In the genomic region with DNA sequence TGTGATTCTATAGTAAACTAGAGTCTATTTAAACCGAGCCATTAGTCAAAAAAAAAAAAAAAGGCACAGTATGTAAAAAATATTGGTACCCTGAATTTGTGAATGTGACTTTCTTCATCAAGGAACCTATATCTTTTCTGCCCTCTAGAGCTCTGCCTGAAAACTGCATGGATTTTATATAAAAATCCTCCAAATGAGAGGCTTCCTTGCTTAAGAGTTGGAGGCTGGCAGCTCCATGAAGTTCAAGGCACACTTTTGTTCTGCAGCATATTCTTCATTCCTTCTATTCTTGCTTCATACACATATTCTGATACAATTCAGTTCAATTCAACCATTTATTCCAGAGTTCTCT, we compare ENCODE assay signal across 12 cellular contexts. TPM values are rescaled to one million over a fixed set of nuclear protein-coding genes. Genes with fewer than 3 reads are reported as not detected.
DNase-seq lines count a peak whose midpoint lies in the region; ATAC-seq and TF ChIP-seq lines count a peak whose summit lies in the region.
"Had no signal": no experiment of that assay in that cellular context is flagged by ENCODE, and none has a peak within 500 bp of the region (broad histone marks: within the 10 kb centered on the region; RNA-seq: fewer than 3 reads in every experiment).

No MANE protein-coding gene starts in this region.

- TF ChIP-seq CTCF in RWPE2 (IDR thresholded peaks at IDR 0.05; ENCODE audit: poor library complexity, severe bottlenecking) (peak; percentile 6), left lung (IDR thresholded peaks at IDR 0.05) (no peak)

- no peaks in the 10 kb centered on the region for H3K36me3 ChIP-seq in RWPE2 (ENCODE audit: low read depth)
- no peaks in the 10 kb centered on the region for H3K36me3 ChIP-seq in left lung
- H3K36me3 ChIP-seq: left ventricle myocardium inferior, neutrophil had no signal

- no peak overlapping the region for H3K4me3 ChIP-seq in RWPE2 (ENCODE audit: severe bottlenecking)
- no peak overlapping the region for H3K4me3 ChIP-seq in left lung
- H3K4me3 ChIP-seq: left ventricle myocardium inferior, testis had no signal

- H3K9me3 ChIP-seq in RWPE2 (ENCODE audit: severe bottlenecking) (no peaks in the 10 kb centered on the region), left lung (no peaks in the 10 kb centered on the region)
- H3K9me3 ChIP-seq: neutrophil, testis had no signal

- H3K4me1 ChIP-seq in RWPE2 (ENCODE audit: insufficient read depth, poor library complexity, severe bottlenecking), result no peaks in the 10 kb centered on the region
- H3K4me1 ChIP-seq in left lung, result no peaks in the 10 kb centered on the region
- H3K4me1 ChIP-seq: left ventricle myocardium inferior, testis had no signal

- H3K27ac ChIP-seq in RWPE2 (ENCODE audit: poor library complexity, severe bottlenecking), result no peak overlapping the region
- H3K27ac ChIP-seq in left lung, result no peak overlapping the region
- H3K27ac ChIP-seq: left ventricle myocardium inferior, neutrophil, testis had no signal

- H3K27me3 ChIP-seq in RWPE2 (ENCODE audit: insufficient read depth, poor library complexity, severe bottlenecking) (peaks cover 30% of the 10 kb centered on the region), left lung (peaks cover 0 to 13% of the 10 kb centered on the region in 2 donors)
- H3K27me3 ChIP-seq: testis had no signal

- intact Hi-C loops in left lung (cut with DNase I), result no loop called here

- peak in 2 of 3 experiments; percentile 33 to 64 for DNase-seq in NCI-H1417 (lab: John Stamatoyannopoulos, UW)
- DNase-seq in NCI-H1417 treated with DMSO at 0.1 percent for 48 hours (lab: John Stamatoyannopoulos, UW), result no peak
- peak; percentile 26 for DNase-seq in KBM-7
- DNase-seq in RWPE2 (ENCODE audit: low spot score), result no peak
- DNase-seq in left lung, result no peak
- no peak for DNase-seq in activated T-cell treated with anti-CD3 and anti-CD28 coated beads, Interleukin-2, amount 50 U/mL, for 1 hour
- DNase-seq in activated CD4-positive, alpha-beta T cell treated with anti-CD3 and anti-CD28 coated beads, Interleukin-2, amount 50 U/mL, for 48 hours, result no peak
- DNase-seq: left ventricle myocardium inferior had no signal

- ATAC-seq in RWPE2 (ENCODE audit: low read depth), result no peak
- peak; percentile 57 for ATAC-seq in left lung
- ATAC-seq in HG03521 (IDR thresholded peaks at IDR 0.05; ENCODE audit: unreplicated experiment), result no peak

- in situ Hi-C loops in KBM-7 (cut with MboI; ENCODE audit: low pct_unique_long_range_greater_than_20kb, low sequenced_read_pairs), result no loop called here

RNA-seq across cellular contexts. Expression of a gene that starts 23.1 kb away (rescaled TPM):
- 1 to 10 TPM in 1 of 2 donors, under 1 TPM in 1; 0.73 to 1.6 TPM for total RNA-seq in left lung
- total RNA-seq: left ventricle myocardium inferior; T-helper 2 cell treated with Interferon-gamma antibody and Interleukin-4, amounts not matched to agents 100 ng/mL and 5 ng/mL, for 36 hours had no signal

RNA-seq across cellular contexts. Expression of a gene that starts 56.2 kb away (rescaled TPM):
- total RNA-seq in left lung, result 1 to 10 TPM in 1 of 2 donors, under 1 TPM in 1; 0.35 to 1.4 TPM
- total RNA-seq: left ventricle myocardium inferior; T-helper 2 cell treated with Interferon-gamma antibody and Interleukin-4, amounts not matched to agents 100 ng/mL and 5 ng/mL, for 36 hours had no signal

Comparison
In these comparisons a context has a peak if more than half of its experiments do, and no peak if none do; other contexts are left out.
1. DNase-seq: peak in NCI-H1417 (2 of 3) and KBM-7 (single experiment); none in NCI-H1417 treated with DMSO at 0.1 percent for 48 hours (single experiment), RWPE2 (single experiment), left lung (0 of 2), activated T-cell treated with anti-CD3 and anti-CD28 coated beads, Interleukin-2, amount 50 U/mL, for 1 hour (single experiment) and activated CD4-positive, alpha-beta T cell treated with anti-CD3 and anti-CD28 coated beads, Interleukin-2, amount 50 U/mL, for 48 hours (0 of 2).